Comparison of ENCODE assay signal across 8 cellular contexts in the genomic region with DNA sequence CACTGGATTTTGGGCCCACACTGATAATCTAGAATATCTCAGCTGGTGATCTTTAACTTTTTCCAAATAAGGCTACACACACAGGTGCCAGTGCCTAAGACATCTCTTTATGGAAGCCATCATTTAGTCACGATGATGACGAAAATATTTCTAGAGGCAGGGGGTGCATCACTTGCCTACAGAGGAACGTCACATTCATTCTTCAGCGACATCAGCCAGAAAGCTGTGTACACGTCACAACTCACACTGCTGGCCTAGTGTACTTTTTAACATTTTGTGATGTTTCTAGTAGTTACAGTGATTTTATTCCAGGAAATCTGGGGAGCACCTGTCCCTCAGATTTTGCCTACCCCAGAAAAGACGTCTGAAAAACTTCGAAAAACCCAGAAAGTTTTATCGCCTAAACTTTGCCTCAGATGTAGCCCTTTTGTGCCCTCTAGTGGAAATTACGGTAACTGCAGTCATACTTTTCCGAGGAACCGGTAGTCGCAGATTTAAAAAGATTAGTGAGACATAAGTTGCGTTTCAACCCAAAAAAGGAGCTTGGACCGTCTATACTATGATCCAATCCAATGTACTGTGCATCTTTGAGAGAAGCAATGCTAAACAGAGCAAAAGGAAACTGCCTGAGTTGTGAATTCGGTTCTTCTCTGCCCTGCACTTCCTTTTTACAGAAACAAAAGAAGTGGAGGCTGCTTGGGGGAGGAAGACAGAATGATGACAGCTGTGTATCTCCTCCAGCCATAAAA.
DNase-seq lines count a peak whose midpoint lies in the region; ATAC-seq and TF ChIP-seq lines count a peak whose summit lies in the region.

No MANE protein-coding gene starts in this region.

- TF ChIP-seq CTCF in OCI-LY1 (IDR thresholded peaks at IDR 0.05; ENCODE audit: low read length), result peak; percentile 95
- peak; percentile 91 for TF ChIP-seq CTCF in osteocyte (IDR thresholded peaks at IDR 0.05)

- peaks cover 9% of the 10 kb centered on the region for H3K4me1 ChIP-seq in OCI-LY1 (ENCODE audit: insufficient read depth, low read length, severe bottlenecking)

- H4K20me1 ChIP-seq in OCI-LY1 (ENCODE audit: insufficient read depth, low read length), result no peaks in the 10 kb centered on the region

- peak overlapping the region; percentile 99 for H3K4me2 ChIP-seq in OCI-LY1 (ENCODE audit: low read length)

- peak overlapping the region; percentile 64 for H3K4me3 ChIP-seq in OCI-LY1 (ENCODE audit: low read depth, low read length, poor library complexity, severe bottlenecking)

- H3K9me3 Mint-ChIP-seq in activated naive CD4-positive, alpha-beta T cell treated with anti-CD3 and anti-CD28 coated beads, Interleukin-2, amount 10 ng/mL, durations not matched to agents 7 days and 5 days, result no peaks in the 10 kb centered on the region
- H3K9me3 Mint-ChIP-seq in osteocyte (ENCODE audit: unreplicated experiment), result no peaks in the 10 kb centered on the region

- peak overlapping the region; percentile 100 for H2AFZ ChIP-seq in OCI-LY1 (ENCODE audit: low read length)

- no peaks in the 10 kb centered on the region for H3K79me2 ChIP-seq in OCI-LY1 (ENCODE audit: insufficient read depth, low read length)

- no peaks in the 10 kb centered on the region for H3K36me3 ChIP-seq in OCI-LY1 (ENCODE audit: insufficient read depth, low read length)

- peaks cover 18% of the 10 kb centered on the region for H3K4me1 Mint-ChIP-seq in activated naive CD4-positive, alpha-beta T cell treated with anti-CD3 and anti-CD28 coated beads, Interleukin-2, amount 10 ng/mL, durations not matched to agents 7 days and 5 days
- H3K4me1 Mint-ChIP-seq in osteocyte (ENCODE audit: unreplicated experiment), result peaks cover 3% of the 10 kb centered on the region

- H3K27ac ChIP-seq in OCI-LY1 (ENCODE audit: low read depth, low read length, poor library complexity, severe bottlenecking), result no peak overlapping the region

- DNase-seq in DMS 273 (lab: John Stamatoyannopoulos, UW; ENCODE audit: unreplicated experiment) (peak; percentile 88), HS-27A (ENCODE audit: low read depth) (peak; percentile 20), globus pallidus (ENCODE audit: low spot score) (peak; percentile 63), osteocyte (ENCODE audit: extremely low spot score, unreplicated experiment) (no peak)
- DNase-seq in activated naive CD4-positive, alpha-beta T cell treated with anti-CD3 and anti-CD28 coated beads, Interleukin-2, amount 10 ng/mL, durations not matched to agents 7 days and 5 days, result peak; percentile 72

- H3K36me3 Mint-ChIP-seq in activated naive CD4-positive, alpha-beta T cell treated with anti-CD3 and anti-CD28 coated beads, Interleukin-2, amount 10 ng/mL, durations not matched to agents 7 days and 5 days, result no peaks in the 10 kb centered on the region
- no peaks in the 10 kb centered on the region for H3K36me3 Mint-ChIP-seq in osteocyte (ENCODE audit: unreplicated experiment)

- H3K9me3 ChIP-seq in OCI-LY1 (ENCODE audit: low read length), result no peaks in the 10 kb centered on the region

- no peaks in the 10 kb centered on the region for H3F3A ChIP-seq in OCI-LY1 (ENCODE audit: insufficient read depth, low read length)

- CTCF ChIA-PET in activated naive CD4-positive, alpha-beta T cell treated with anti-CD3 and anti-CD28 coated beads, Interleukin-2, amount 10 ng/mL, durations not matched to agents 7 days and 5 days (lab: Charles Lee), result interaction anchor here (0.6 to 4.3 kb wide), 23 partner anchors 11 to 693 kb away, joined by 3 to 35 read pairs (median 4); a partner anchor contains a TSS

- H3K9me2 ChIP-seq in OCI-LY1 (ENCODE audit: low read depth, low read length), result no peaks in the 10 kb centered on the region

- H3K27ac Mint-ChIP-seq in activated naive CD4-positive, alpha-beta T cell treated with anti-CD3 and anti-CD28 coated beads, Interleukin-2, amount 10 ng/mL, durations not matched to agents 7 days and 5 days, result peak overlapping the region; percentile 93
- peak overlapping the region; percentile 32 for H3K27ac Mint-ChIP-seq in osteocyte (ENCODE audit: unreplicated experiment)

- H3K9ac ChIP-seq in OCI-LY1 (ENCODE audit: low read length), result peak overlapping the region; percentile 76

- peak overlapping the region; percentile 72 for H3K4me3 Mint-ChIP-seq in activated naive CD4-positive, alpha-beta T cell treated with anti-CD3 and anti-CD28 coated beads, Interleukin-2, amount 10 ng/mL, durations not matched to agents 7 days and 5 days
- H3K4me3 Mint-ChIP-seq in osteocyte (ENCODE audit: unreplicated experiment), result peak overlapping the region; percentile 69

- no peaks in the 10 kb centered on the region for H3K27me3 ChIP-seq in OCI-LY1 (ENCODE audit: insufficient read depth, low read length)

- H3K27me3 Mint-ChIP-seq in activated naive CD4-positive, alpha-beta T cell treated with anti-CD3 and anti-CD28 coated beads, Interleukin-2, amount 10 ng/mL, durations not matched to agents 7 days and 5 days, result peaks cover 3% of the 10 kb centered on the region
- peaks cover 1% of the 10 kb centered on the region for H3K27me3 Mint-ChIP-seq in osteocyte (ENCODE audit: unreplicated experiment)

- peak; percentile 58 for ATAC-seq in GM19467 (IDR thresholded peaks at IDR 0.05; ENCODE audit: unreplicated experiment)
- no peak for ATAC-seq in GM19397 (IDR thresholded peaks at IDR 0.05; ENCODE audit: unreplicated experiment)
